In the genomic region with DNA sequence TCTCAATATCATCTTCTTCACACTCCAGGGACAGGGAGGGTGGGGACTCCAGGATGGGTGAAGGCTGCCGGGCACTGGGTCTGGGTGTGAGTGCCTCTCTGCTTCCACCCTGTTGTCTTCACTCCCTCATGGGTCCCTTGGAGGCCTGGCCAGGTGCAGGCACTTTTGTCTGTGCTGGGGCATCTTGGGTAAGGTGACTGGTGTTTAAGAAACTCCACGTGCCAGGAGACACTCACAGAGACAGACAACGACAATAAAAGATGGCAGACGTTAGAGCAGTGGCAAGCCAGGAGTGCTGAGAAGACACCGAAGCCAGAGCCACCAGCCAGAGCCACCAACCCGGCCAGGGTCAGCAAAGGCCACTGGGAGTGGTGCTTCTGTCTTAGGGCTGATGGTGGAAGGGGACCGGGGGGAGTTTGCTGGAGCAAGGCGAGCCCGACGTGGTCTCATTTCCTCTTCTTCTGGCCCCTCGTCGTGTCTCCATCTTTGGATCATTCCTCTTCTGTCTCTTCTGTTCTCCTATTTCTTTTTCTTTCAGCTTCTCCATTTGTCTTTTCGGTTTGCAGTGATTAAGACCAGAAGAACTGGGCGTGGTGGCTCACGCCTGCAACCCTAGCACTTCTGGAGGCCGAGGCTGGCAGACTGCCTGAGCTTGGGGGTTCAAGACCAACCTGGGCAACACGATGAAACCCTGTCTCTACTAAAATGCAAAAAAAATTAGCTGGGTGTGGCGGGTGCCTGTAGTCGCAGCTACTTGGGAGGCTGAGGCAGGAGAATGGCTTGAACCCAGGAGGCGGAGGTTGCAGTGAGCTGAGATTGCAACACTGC, we compare ENCODE assay signal across 13 cellular contexts.
"Had no signal": no experiment of that assay in that cellular context is flagged by ENCODE, and none has a peak within 500 bp of the region (broad histone marks: within the 10 kb centered on the region; RNA-seq: fewer than 3 reads in every experiment).

No MANE protein-coding gene starts in this region.

- H3K27me3 ChIP-seq: breast epithelium, tibial artery had no signal

- H3K36me3 ChIP-seq: breast epithelium had no signal

- DNase-seq: activated CD4-positive, alpha-beta T cell treated with anti-CD3 and anti-CD28 coated beads, Interleukin-2, amount 10 ng/mL, durations not matched to agents 24 days and 14 days; activated naive CD4-positive, alpha-beta T cell; aorta; effector CD4-positive, alpha-beta T cell; esophagus squamous epithelium; kidney; tibial artery had no signal

- H3K4me3 ChIP-seq: breast epithelium, esophagus squamous epithelium, left ventricle myocardium inferior, tibial artery had no signal

- H3K36me3 Mint-ChIP-seq: natural killer cell treated with Interleukin-12 subunit alpha and Interleukin-12 subunit beta and Interleukin-15 and Interleukin-18, amount 100 ng/mL, for 72 hours had no signal

- H3K4me1 ChIP-seq: breast epithelium, esophagus squamous epithelium, tibial artery had no signal

- H3K9me3 Mint-ChIP-seq: activated CD4-positive, alpha-beta T cell treated with anti-CD3 and anti-CD28 coated beads, Interleukin-2, amount 10 ng/mL, durations not matched to agents 24 days and 14 days; activated T-helper 1 cell treated with anti-CD3 and anti-CD28 coated beads, Interleukin-12 subunit alpha, Interleukin-12 subunit beta, Interleukin-2, Interleukin-4 antibody, amounts not matched to agents 30 ng/mL and 10 ng/mL and 1 ng/mL, durations not matched to agents 14 hours and 24 hours and 36 hours; natural killer cell treated with Interleukin-12 subunit alpha and Interleukin-12 subunit beta and Interleukin-15 and Interleukin-18, amount 100 ng/mL, for 72 hours; T-helper 1 cell treated with Interleukin-12 subunit alpha and Interleukin-12 subunit beta and Interleukin-4 antibody, amounts not matched to agents 30 μg/mL and 1 μg/mL, for 36 hours; WTC11 had no signal

- ATAC-seq: natural killer cell treated with Interleukin-12 subunit alpha and Interleukin-12 subunit beta and Interleukin-15 and Interleukin-18, amount 100 ng/mL, for 72 hours; WTC11 had no signal

- H3K27ac ChIP-seq: breast epithelium, esophagus squamous epithelium, left ventricle myocardium inferior, tibial artery had no signal

- H3K27ac Mint-ChIP-seq: activated T-helper 1 cell treated with anti-CD3 and anti-CD28 coated beads, Interleukin-12 subunit alpha, Interleukin-12 subunit beta, Interleukin-2, Interleukin-4 antibody, amounts not matched to agents 30 ng/mL and 10 ng/mL and 1 ng/mL, durations not matched to agents 14 hours and 24 hours and 36 hours; natural killer cell treated with Interleukin-12 subunit alpha and Interleukin-12 subunit beta and Interleukin-15 and Interleukin-18, amount 100 ng/mL, for 72 hours; T-helper 1 cell treated with Interleukin-12 subunit alpha and Interleukin-12 subunit beta and Interleukin-4 antibody, amounts not matched to agents 30 μg/mL and 1 μg/mL, for 36 hours had no signal

- H3K4me3 Mint-ChIP-seq: activated CD4-positive, alpha-beta T cell treated with anti-CD3 and anti-CD28 coated beads, Interleukin-2, amount 10 ng/mL, durations not matched to agents 24 days and 14 days; activated T-helper 1 cell treated with anti-CD3 and anti-CD28 coated beads, Interleukin-12 subunit alpha, Interleukin-12 subunit beta, Interleukin-2, Interleukin-4 antibody, amounts not matched to agents 30 ng/mL and 10 ng/mL and 1 ng/mL, durations not matched to agents 14 hours and 24 hours and 36 hours; natural killer cell treated with Interleukin-12 subunit alpha and Interleukin-12 subunit beta and Interleukin-15 and Interleukin-18, amount 100 ng/mL, for 72 hours; T-helper 1 cell treated with Interleukin-12 subunit alpha and Interleukin-12 subunit beta and Interleukin-4 antibody, amounts not matched to agents 30 μg/mL and 1 μg/mL, for 36 hours; WTC11 had no signal

- H3K4me1 Mint-ChIP-seq: WTC11 had no signal

- H3K27me3 Mint-ChIP-seq: activated CD4-positive, alpha-beta T cell treated with anti-CD3 and anti-CD28 coated beads, Interleukin-2, amount 10 ng/mL, durations not matched to agents 24 days and 14 days; natural killer cell treated with Interleukin-12 subunit alpha and Interleukin-12 subunit beta and Interleukin-15 and Interleukin-18, amount 100 ng/mL, for 72 hours had no signal
